7 cellular contexts compared by ENCODE assay signal in the genomic region with DNA sequence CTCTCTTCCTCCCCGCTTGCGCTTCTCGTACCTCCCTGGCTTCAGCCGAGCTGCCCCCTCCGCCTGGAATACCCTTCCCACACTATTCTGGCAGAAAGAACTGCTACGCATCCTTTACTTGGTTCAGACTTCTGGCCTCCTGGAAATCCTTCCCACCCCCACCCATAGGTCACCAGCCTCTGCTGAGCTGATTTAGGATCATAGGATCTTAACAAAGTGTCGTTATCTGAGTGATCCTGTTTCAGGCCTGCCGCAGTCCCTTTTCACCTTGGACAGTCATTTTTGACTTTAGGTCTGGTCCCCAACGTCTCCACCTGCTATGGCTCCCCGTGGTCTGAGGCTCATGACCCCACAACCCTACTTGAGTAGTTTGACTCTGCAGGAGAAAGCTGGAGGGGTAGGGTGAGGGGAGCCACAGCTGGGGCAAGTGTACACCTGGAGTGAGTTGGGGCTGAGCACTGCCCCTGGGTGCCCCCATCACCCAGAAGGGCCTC. TPM values are rescaled to one million over a fixed set of nuclear protein-coding genes. Genes with fewer than 3 reads are reported as not detected.
DNase-seq lines count a peak whose midpoint lies in the region; ATAC-seq, FAIRE-seq and TF ChIP-seq lines count a peak whose summit lies in the region.

No MANE protein-coding gene starts in this region.

- peak overlapping the region; percentile 68 for H2AFZ ChIP-seq in keratinocyte (ENCODE audit: control insufficient read depth, low read length)

- ATAC-seq in activated T-helper 17 cell treated with anti-CD3 and anti-CD28 coated beads, Interleukin-2, amount 50 U/mL, for 72 hours (replicated peaks): no peak
- ATAC-seq in stimulated activated naive CD8-positive, alpha-beta T cell treated with anti-CD3 and anti-CD28 coated beads, Interleukin-15, amount 100 ng/mL, for 72 hours: no peak
- no peak for ATAC-seq in HG03439 (IDR thresholded peaks at IDR 0.05; ENCODE audit: unreplicated experiment)
- no peak for ATAC-seq in GM18498 (IDR thresholded peaks at IDR 0.05; ENCODE audit: unreplicated experiment)

- no peak for TF ChIP-seq CTCF in keratinocyte (optimal IDR thresholded peaks at IDR 0.05 in 1 of 3, IDR thresholded peaks at IDR 0.05 in 1 of 3, conservative IDR thresholded peaks at IDR 0.05 in 1 of 3; ENCODE audit: extremely low read depth in 1 of 3, insufficient read depth in 2 of 3, low read length in 3 of 3)

- DNase-seq in keratinocyte (ENCODE audit: low read depth, low spot score) (no peak), COR-L47 (lab: John Stamatoyannopoulos, UW) (no peak)
- no peak for DNase-seq in stimulated activated naive CD8-positive, alpha-beta T cell treated with anti-CD3 and anti-CD28 coated beads, Interleukin-15, amount 100 ng/mL, for 72 hours

- H3K27me3 Mint-ChIP-seq in activated T-helper 17 cell treated with anti-CD3 and anti-CD28 coated beads, Interleukin-2, amount 50 U/mL, for 72 hours: peaks cover 12% of the 10 kb centered on the region
- H3K27me3 Mint-ChIP-seq in stimulated activated naive CD8-positive, alpha-beta T cell treated with anti-CD3 and anti-CD28 coated beads, Interleukin-15, amount 100 ng/mL, for 72 hours: peaks cover 34% of the 10 kb centered on the region

- H3K9ac ChIP-seq in HUES6 (ENCODE audit: low read length) (peak overlapping the region; percentile 77), keratinocyte (ENCODE audit: control insufficient read depth, extremely low read depth, insufficient read depth, low read length) (peak overlapping the region; percentile 63)

- H3K4me1 ChIP-seq in HUES6 (ENCODE audit: control insufficient read depth, insufficient read depth, low read length) (peaks cover 26% of the 10 kb centered on the region), keratinocyte (ENCODE audit: control insufficient read depth, extremely low read depth, insufficient read depth, low read length) (peaks cover 53% of the 10 kb centered on the region)

- H3K27ac ChIP-seq in HUES6 (ENCODE audit: low read depth, low read length) (no peak overlapping the region; the same call in 1 of the 2 replicates), keratinocyte (ENCODE audit: control insufficient read depth, insufficient read depth, low read length) (peak overlapping the region; percentile 1)

- FAIRE-seq in keratinocyte (lab: Jason Lieb, UNC): no peak

- H3K27me3 ChIP-seq in HUES6 (ENCODE audit: control insufficient read depth, insufficient read depth, low read length) (peaks cover 28% of the 10 kb centered on the region), keratinocyte (ENCODE audit: control insufficient read depth, extremely low read depth, insufficient read depth, low read length) (no peaks in the 10 kb centered on the region)

- H3K4me3 Mint-ChIP-seq in activated T-helper 17 cell treated with anti-CD3 and anti-CD28 coated beads, Interleukin-2, amount 50 U/mL, for 72 hours: peak overlapping the region; percentile 93
- H3K4me3 Mint-ChIP-seq in stimulated activated naive CD8-positive, alpha-beta T cell treated with anti-CD3 and anti-CD28 coated beads, Interleukin-15, amount 100 ng/mL, for 72 hours: peak overlapping the region; percentile 91 to 99

- H3K36me3 Mint-ChIP-seq in activated T-helper 17 cell treated with anti-CD3 and anti-CD28 coated beads, Interleukin-2, amount 50 U/mL, for 72 hours (ENCODE audit: low read depth): no peaks in the 10 kb centered on the region

- H3K9me3 ChIP-seq in HUES6 (ENCODE audit: control insufficient read depth, insufficient read depth, low read depth, low read length) (no peaks in the 10 kb centered on the region), keratinocyte (ENCODE audit: control insufficient read depth, low read depth, low read length) (no peaks in the 10 kb centered on the region)

- H4K20me1 ChIP-seq in keratinocyte (ENCODE audit: control insufficient read depth, extremely low read depth, insufficient read depth, low read length): no peaks in the 10 kb centered on the region

- peaks cover 12% of the 10 kb centered on the region for H3K4me1 Mint-ChIP-seq in activated T-helper 17 cell treated with anti-CD3 and anti-CD28 coated beads, Interleukin-2, amount 50 U/mL, for 72 hours
- peaks cover 24% of the 10 kb centered on the region for H3K4me1 Mint-ChIP-seq in stimulated activated naive CD8-positive, alpha-beta T cell treated with anti-CD3 and anti-CD28 coated beads, Interleukin-15, amount 100 ng/mL, for 72 hours

- H3K4me3 ChIP-seq in HUES6 (ENCODE audit: low read depth, low read length) (peak overlapping the region; percentile 63), keratinocyte (ENCODE audit: control insufficient read depth in 2 of 3, extremely low read depth in 1 of 3, insufficient read depth in 2 of 3, low read depth in 1 of 3, low read length in 3 of 3) (peak overlapping the region; percentile 35 to 62 (median 61))

- no peaks in the 10 kb centered on the region for H3K9me3 Mint-ChIP-seq in activated T-helper 17 cell treated with anti-CD3 and anti-CD28 coated beads, Interleukin-2, amount 50 U/mL, for 72 hours
- no peaks in the 10 kb centered on the region for H3K9me3 Mint-ChIP-seq in stimulated activated naive CD8-positive, alpha-beta T cell treated with anti-CD3 and anti-CD28 coated beads, Interleukin-15, amount 100 ng/mL, for 72 hours

- no peaks in the 10 kb centered on the region for H3K9me1 ChIP-seq in keratinocyte (ENCODE audit: control insufficient read depth, extremely low read depth, insufficient read depth, low read length)

- peak overlapping the region; percentile 90 for H3K4me2 ChIP-seq in keratinocyte (ENCODE audit: control insufficient read depth, extremely low read depth, insufficient read depth, low read depth, low read length)

- H3K36me3 ChIP-seq in HUES6 (ENCODE audit: control insufficient read depth, insufficient read depth, low read length) (no peaks in the 10 kb centered on the region), keratinocyte (ENCODE audit: control insufficient read depth in 2 of 2, extremely low read depth in 1 of 2, insufficient read depth in 2 of 2, low read length in 2 of 2) (no peaks in the 10 kb centered on the region)

- H3K79me2 ChIP-seq in keratinocyte (ENCODE audit: control insufficient read depth, insufficient read depth, low read length): no peaks in the 10 kb centered on the region

- peak overlapping the region; percentile 87 for H3K27ac Mint-ChIP-seq in activated T-helper 17 cell treated with anti-CD3 and anti-CD28 coated beads, Interleukin-2, amount 50 U/mL, for 72 hours
- H3K27ac Mint-ChIP-seq in stimulated activated naive CD8-positive, alpha-beta T cell treated with anti-CD3 and anti-CD28 coated beads, Interleukin-15, amount 100 ng/mL, for 72 hours: peak overlapping the region; percentile 72 to 73

- dilution Hi-C loops in keratinocyte (cut with MboI; ENCODE audit: extremely low pct_ligation_motif_present, low sequenced_read_pairs): no loop called here

RNA-seq across cellular contexts. Expression of gene EGR1, which starts 27.3 kb away (rescaled TPM):
- 10 to 100 TPM; 14.0 to 77.6 TPM for total RNA-seq in activated T-helper 17 cell treated with anti-CD3 and anti-CD28 coated beads, Interleukin-2, amount 50 U/mL, for 72 hours
- polyA plus RNA-seq in keratinocyte: 2.8 to 7.0 TPM (median 5.6 TPM) in 3 replicates
- polyA plus RNA-seq in keratinocyte (2011; ENCODE audit: low read depth): 97.2 TPM
- polyA plus RNA-seq in keratinocyte (2011; cell fraction: cytosol; rRNA removed): 10.2 and 11.2 TPM in 2 replicates
- polyA plus RNA-seq in keratinocyte (2011; cell fraction: nucleus; rRNA removed): 24.6 and 29.8 TPM in 2 replicates
- polyA plus RNA-seq in keratinocyte (2012; ENCODE audit: low replicate concordance): 9.1 and 116 TPM in 2 replicates
- polyA minus RNA-seq in keratinocyte: 6.4 to 11.1 TPM (median 9.3 TPM) in 3 replicates
- 15.0 TPM for polyA minus RNA-seq in keratinocyte (2011; cell fraction: cytosol; rRNA and poly(A)+ RNA removed)
- polyA minus RNA-seq in keratinocyte (2011; cell fraction: nucleus; rRNA and poly(A)+ RNA removed): 9.7 and 12.6 TPM in 2 replicates

RNA-seq across cellular contexts. Expression of gene ETF1, which starts 50.4 kb away (rescaled TPM):
- 100 to 1,000 TPM in 1 of 2 donors, 10 to 100 TPM in 1; 73.0 to 159 TPM for total RNA-seq in activated T-helper 17 cell treated with anti-CD3 and anti-CD28 coated beads, Interleukin-2, amount 50 U/mL, for 72 hours
- 96.4 to 137 TPM (median 99.8 TPM) in 3 replicates for polyA plus RNA-seq in keratinocyte
- polyA plus RNA-seq in keratinocyte (2011; ENCODE audit: low read depth): 204 TPM
- 94.9 and 161 TPM in 2 replicates for polyA plus RNA-seq in keratinocyte (2011; cell fraction: cytosol; rRNA removed)
- 55.3 and 68.1 TPM in 2 replicates for polyA plus RNA-seq in keratinocyte (2011; cell fraction: nucleus; rRNA removed)
- 123 and 125 TPM in 2 replicates for polyA plus RNA-seq in keratinocyte (2012; ENCODE audit: low replicate concordance)
- polyA minus RNA-seq in keratinocyte: 22.5 to 200 TPM (median 154 TPM) in 3 replicates
- 121 TPM for polyA minus RNA-seq in keratinocyte (2011; cell fraction: cytosol; rRNA and poly(A)+ RNA removed)
- 33.1 and 62.9 TPM in 2 replicates for polyA minus RNA-seq in keratinocyte (2011; cell fraction: nucleus; rRNA and poly(A)+ RNA removed)

RNA-seq across cellular contexts. Expression of gene REEP2, which starts 53.7 kb away (rescaled TPM):
- total RNA-seq in activated T-helper 17 cell treated with anti-CD3 and anti-CD28 coated beads, Interleukin-2, amount 50 U/mL, for 72 hours: 1 to 10 TPM; 2.0 TPM
- polyA plus RNA-seq in keratinocyte: 0.19 to 0.41 TPM (median 0.35 TPM) in 3 replicates
- not detected for polyA plus RNA-seq in keratinocyte (2011; ENCODE audit: low read depth)
- 0.21 and 0.35 TPM in 2 replicates for polyA plus RNA-seq in keratinocyte (2011; cell fraction: cytosol; rRNA removed)
- 0.23 and 0.29 TPM in 2 replicates for polyA plus RNA-seq in keratinocyte (2011; cell fraction: nucleus; rRNA removed)
- polyA plus RNA-seq in keratinocyte (2012; ENCODE audit: low replicate concordance): 0.27 and 0.69 TPM in 2 replicates
- polyA minus RNA-seq in keratinocyte: 7.4 TPM in 1 of 3 replicates, not detected in the others
- 0.96 TPM for polyA minus RNA-seq in keratinocyte (2011; cell fraction: cytosol; rRNA and poly(A)+ RNA removed)
- not detected in 2 replicates for polyA minus RNA-seq in keratinocyte (2011; cell fraction: nucleus; rRNA and poly(A)+ RNA removed)
